10 cellular contexts compared by ENCODE assay signal in genomic region chr4:100372432-100372831, GRCh38.
A peak's percentile ranks its signal among the peaks of the same experiment; 100 is the strongest.
DNase-seq lines count a peak whose midpoint lies in the region; ATAC-seq and TF ChIP-seq lines count a peak whose summit lies in the region.
"Had no signal": no experiment of that assay in that cellular context is flagged by ENCODE, and none has a peak within 500 bp of the region (broad histone marks: within the 10 kb centered on the region; RNA-seq: fewer than 3 reads in every experiment).

No MANE protein-coding gene starts in this region.

- H3K23ac ChIP-seq in IMR-90 (ENCODE audit: low read depth, low read length) = no peak overlapping the region

- no peaks in the 10 kb centered on the region for H3K9me3 Mint-ChIP-seq in nephron progenitor cell
- H3K9me3 Mint-ChIP-seq: central memory CD8-positive, alpha-beta T cell had no signal

- BruUV-seq in IMR-90 (replicated peaks; lab: Mats Ljungman, UMichigan) = no TSS peak

- no peaks in the 10 kb centered on the region for H3K36me3 Mint-ChIP-seq in nephron progenitor cell (ENCODE audit: low read depth)

- H2BK20ac ChIP-seq in IMR-90 (ENCODE audit: low read depth, low read length) = no peak overlapping the region

- H3K4me1 ChIP-seq in IMR-90 (ENCODE audit: control insufficient read depth, insufficient read depth, low read length) = no peaks in the 10 kb centered on the region

- POLR2A ChIA-PET in IMR-90 (lab: Charles Lee; ENCODE audit: unreplicated experiment) = no interaction called here

- H2AK9ac ChIP-seq in IMR-90 (replicated peaks; ENCODE audit: low read depth, low read length, poor library complexity) = no peak overlapping the region

- no peak for TF ChIP-seq POLR2A in IMR-90 (IDR thresholded peaks at IDR 0.05; ENCODE audit: low read depth, low read length)

- no peak overlapping the region for H2BK5ac ChIP-seq in IMR-90 (ENCODE audit: low read depth, low read length, poor library complexity, severe bottlenecking)

- peaks cover 3% of the 10 kb centered on the region for H3K27me3 Mint-ChIP-seq in nephron progenitor cell (ENCODE audit: low read depth, poor library complexity)
- H3K27me3 Mint-ChIP-seq: central memory CD8-positive, alpha-beta T cell had no signal

- no CpG with 5 or more reads among the region's 3 CpGs for whole genome bisulfite sequencing in IMR-90 (ENCODE audit: extremely low coverage in 2 of 2, insufficient read length in 1 of 2), 2 experiments

- H4K91ac ChIP-seq in IMR-90 (ENCODE audit: insufficient read depth, low read depth, low read length) = no peak overlapping the region

- intact Hi-C loops in IMR-90 (cut with micrococcal nuclease) (no loop called here), Right ventricle myocardium superior (cut with DNase I) (no loop called here)

- no peak overlapping the region for H3K56ac ChIP-seq in IMR-90 (ENCODE audit: extremely low read depth, insufficient read depth, low read length)

- H3K27ac Mint-ChIP-seq in nephron progenitor cell = no peak overlapping the region

- H4K20me1 ChIP-seq in IMR-90 (ENCODE audit: insufficient read depth, low read length) = no peaks in the 10 kb centered on the region

- no peak overlapping the region for H2AFZ ChIP-seq in IMR-90 (replicated peaks; ENCODE audit: low read length, poor library complexity)

- H2BK120ac ChIP-seq in IMR-90 (ENCODE audit: low read depth, low read length) = no peak overlapping the region

- no peak overlapping the region for H4K5ac ChIP-seq in IMR-90 (ENCODE audit: low read depth, low read length)

- H3K4me1 Mint-ChIP-seq in nephron progenitor cell = peaks cover 7% of the 10 kb centered on the region
- H3K4me1 Mint-ChIP-seq: central memory CD8-positive, alpha-beta T cell had no signal

- TF ChIP-seq RAD21 in IMR-90 (IDR thresholded peaks at IDR 0.05; ENCODE audit: low read length) = peak; percentile 10; the same call in 1 of the 2 replicates

- H3K9me3 ChIP-seq in IMR-90 (ENCODE audit: control insufficient read depth, insufficient read depth, low read length) = no peaks in the 10 kb centered on the region

- no peak overlapping the region for H4K8ac ChIP-seq in IMR-90 (ENCODE audit: low read depth in 2 of 2, low read length in 2 of 2)

- in situ Hi-C loops in IMR-90 (cut with MboI; ENCODE audit: low sequenced_read_pairs) = no loop called here
- in situ Hi-C loops in astrocyte of the cerebellum (cut with HindIII; ENCODE audit: low sequenced_read_pairs) = no loop called here

- CTCF ChIA-PET in IMR-90 (lab: Yijun Ruan, JAX) = interaction anchor here (1.0 kb wide), 2 partner anchors 12 to 16 kb away, joined by 3 read pairs; no protein-coding TSS in a partner anchor

- H2AK5ac ChIP-seq in IMR-90 (ENCODE audit: low read depth, low read length) = no peak overlapping the region

- dilution Hi-C loops in IMR-90 (cut with HindIII; ENCODE audit: low sequenced_read_pairs, unreplicated experiment) = no loop called here

- H3K27me3 ChIP-seq in IMR-90 (ENCODE audit: control insufficient read depth, insufficient read depth, low read length) = no peaks in the 10 kb centered on the region

- no peaks in the 10 kb centered on the region for H3K36me3 ChIP-seq in IMR-90 (ENCODE audit: control insufficient read depth, insufficient read depth, low read length)

- no peak for ATAC-seq in IMR-90 (ENCODE audit: low read depth)
- ATAC-seq in HG03280 (IDR thresholded peaks at IDR 0.05; ENCODE audit: unreplicated experiment) = no peak
- no peak for ATAC-seq in GM19397 (IDR thresholded peaks at IDR 0.05; ENCODE audit: unreplicated experiment)
- no peak for ATAC-seq in Right ventricle myocardium superior (ENCODE audit: poor library complexity)

- no peak overlapping the region for H3K4me2 ChIP-seq in IMR-90 (ENCODE audit: low read depth, low read length)

- H3K9ac ChIP-seq in IMR-90 (ENCODE audit: low read depth, low read length) = no peak overlapping the region

- H2BK15ac ChIP-seq in IMR-90 (ENCODE audit: low read depth, low read length) = no peak overlapping the region

- no peak overlapping the region for H3K27ac ChIP-seq in IMR-90 (ENCODE audit: insufficient read depth, low read length)

- DNase-seq in NCI-H1092 treated with DMSO at 0.1 percent for 48 hours (lab: John Stamatoyannopoulos, UW) (peak; percentile 2), NCI-H1092 (lab: John Stamatoyannopoulos, UW) (no peak), IMR-90 (no peak), astrocyte of the cerebellum (ENCODE audit: low read depth) (no peak), nephron progenitor cell (peak; percentile 3), Right ventricle myocardium superior (no peak)
- DNase-seq: activated CD4-positive, alpha-beta T cell treated with anti-CD3 and anti-CD28 coated beads, Interleukin-2, amount 50 U/mL, for 1 hour had no signal

- H3K4ac ChIP-seq in IMR-90 (ENCODE audit: low read depth, low read length) = no peak overlapping the region

- no peak overlapping the region for H3K14ac ChIP-seq in IMR-90 (replicated peaks; ENCODE audit: low read depth, low read length)

- no peaks in the 10 kb centered on the region for H3K9me1 ChIP-seq in IMR-90 (ENCODE audit: insufficient read depth, low read length)

- H3K4me3 ChIP-seq in IMR-90 (ENCODE audit: insufficient read depth, low read depth, low read length) (no peak overlapping the region), astrocyte of the cerebellum (ENCODE audit: low read depth, low read length) (no peak overlapping the region)

- no peak overlapping the region for H3K4me3 Mint-ChIP-seq in nephron progenitor cell
- H3K4me3 Mint-ChIP-seq: central memory CD8-positive, alpha-beta T cell had no signal

- TF ChIP-seq CTCF in IMR-90 (conservative IDR thresholded peaks at IDR 0.05; ENCODE audit: low read depth, low read length) (peak; percentile 31; the same call in 1 of the 2 replicates), astrocyte of the cerebellum (IDR thresholded peaks at IDR 0.05; ENCODE audit: low read depth, low read length, missing control alignments) (peak; percentile 59), nephron progenitor cell (IDR thresholded peaks at IDR 0.05) (peak; percentile 45)

- no peaks in the 10 kb centered on the region for H3K79me1 ChIP-seq in IMR-90 (ENCODE audit: low read depth in 1 of 2, low read length in 2 of 2)

- no peak overlapping the region for H3K18ac ChIP-seq in IMR-90 (ENCODE audit: low read depth, low read length)

TF ChIP-seq in IMR-90, 13 proteins besides CTCF, POLR2A, EP300 and RAD21:
- TF ChIP-seq CHD1 (IDR thresholded peaks at IDR 0.05; ENCODE audit: low read depth, low read length) (no peak), MAFK (IDR thresholded peaks at IDR 0.05; ENCODE audit: low read depth, low read length) (no peak), RFX5 (IDR thresholded peaks at IDR 0.05; ENCODE audit: low read depth, low read length) (no peak), CEBPB (IDR thresholded peaks at IDR 0.05; ENCODE audit: low read depth, low read length) (no peak), FOS (IDR thresholded peaks at IDR 0.05; ENCODE audit: low read depth, low read length) (no peak), BHLHE40 (IDR thresholded peaks at IDR 0.05; ENCODE audit: low read depth, low read length) (no peak), MXI1 (IDR thresholded peaks at IDR 0.05; ENCODE audit: borderline replicate concordance, low read depth, low read length) (no peak), NFE2L2 (IDR thresholded peaks at IDR 0.05; ENCODE audit: low read depth, low read length) (no peak), ELK1 (IDR thresholded peaks at IDR 0.05; ENCODE audit: borderline replicate concordance, low read depth, low read length) (no peak)
TF ChIP-seq in IMR-90: peak in this region for 0.

Comparison
In these comparisons a context has a peak if more than half of its experiments do, and no peak if none do; other contexts are left out.
1. DNase-seq: peak in NCI-H1092 treated with DMSO at 0.1 percent for 48 hours (single experiment) and nephron progenitor cell (single experiment); none in NCI-H1092 (single experiment), IMR-90 (single experiment), astrocyte of the cerebellum (single experiment) and Right ventricle myocardium superior (single experiment).
2. Peak in every context shown above with its lines, with median percentiles within 50 percentile points of each other: CTCF ChIP-seq.